Comparison of ENCODE assay signal across 1 cellular context in the genomic region with DNA sequence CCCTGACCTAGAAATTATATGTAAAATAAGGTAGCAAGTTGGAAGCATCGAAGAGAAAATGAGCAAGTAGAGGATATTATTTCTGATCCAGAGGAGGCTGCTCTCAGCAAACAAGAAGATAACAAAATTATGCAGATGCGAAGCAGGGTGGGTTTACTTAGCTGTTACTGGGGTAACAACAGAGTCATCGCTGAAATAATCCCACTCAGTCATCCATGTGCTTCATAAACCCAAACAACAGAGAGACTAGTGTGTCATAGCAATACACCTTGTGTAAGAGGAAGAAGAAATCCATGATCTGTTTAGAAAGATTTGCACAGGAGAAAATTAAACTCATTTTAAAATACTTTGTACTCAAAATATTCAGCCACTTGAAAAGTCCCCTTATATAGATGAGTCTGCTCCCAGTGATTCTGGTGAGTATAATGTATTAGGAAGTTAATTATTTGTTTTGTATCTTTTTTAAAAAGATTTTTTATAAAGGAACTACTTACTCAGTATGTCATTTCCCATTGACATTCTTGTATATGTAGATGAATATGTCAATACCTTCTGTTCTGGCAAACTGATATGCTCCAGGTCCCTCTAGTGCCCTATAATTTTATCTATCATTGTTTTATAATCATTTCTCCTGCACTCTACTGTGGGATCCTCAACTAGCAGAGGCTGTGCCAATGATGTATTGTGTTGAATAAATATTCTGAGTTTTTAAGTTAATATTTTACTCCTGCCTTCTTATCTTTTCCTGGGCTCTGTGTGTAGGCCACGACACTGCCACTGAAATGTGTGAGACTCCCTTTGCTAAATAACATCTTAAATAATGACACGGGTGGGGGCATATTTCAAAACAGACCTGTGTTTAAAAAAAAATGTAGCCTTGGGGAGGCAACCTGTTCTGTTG.
TF ChIP-seq lines count a peak whose summit lies in the region.

No MANE protein-coding gene starts in this region.

TF ChIP-seq in GM12878, 131 proteins besides CTCF, POLR2A, EP300 and RAD21:
- TF ChIP-seq RFX5 (IDR thresholded peaks at IDR 0.05; ENCODE audit: low read depth, low read length) = no peak
- TF ChIP-seq, protein P1, sequence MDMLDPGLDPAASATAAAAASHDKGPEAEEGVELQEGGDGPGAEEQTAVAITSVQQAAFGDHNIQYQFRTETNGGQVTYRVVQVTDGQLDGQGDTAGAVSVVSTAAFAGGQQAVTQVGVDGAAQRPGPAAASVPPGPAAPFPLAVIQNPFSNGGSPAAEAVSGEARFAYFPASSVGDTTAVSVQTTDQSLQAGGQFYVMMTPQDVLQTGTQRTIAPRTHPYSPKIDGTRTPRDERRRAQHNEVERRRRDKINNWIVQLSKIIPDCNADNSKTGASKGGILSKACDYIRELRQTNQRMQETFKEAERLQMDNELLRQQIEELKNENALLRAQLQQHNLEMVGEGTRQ (IDR thresholded peaks at IDR 0.05; ENCODE audit: borderline replicate concordance, low read depth, low read length) = no peak
- TF ChIP-seq, protein P2, sequence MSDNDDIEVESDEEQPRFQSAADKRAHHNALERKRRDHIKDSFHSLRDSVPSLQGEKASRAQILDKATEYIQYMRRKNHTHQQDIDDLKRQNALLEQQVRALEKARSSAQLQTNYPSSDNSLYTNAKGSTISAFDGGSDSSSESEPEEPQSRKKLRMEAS (IDR thresholded peaks at IDR 0.05; ENCODE audit: low read depth, low read length) = no peak
- TF ChIP-seq NR2C2 (IDR thresholded peaks at IDR 0.05; ENCODE audit: borderline replicate concordance, control insufficient read depth, insufficient read length, low read depth) = no peak
- no peak for TF ChIP-seq EZH2 (IDR thresholded peaks at IDR 0.05; ENCODE audit: borderline replicate concordance, control insufficient read depth, low read depth, low read length)
- no peak for TF ChIP-seq BRCA1 (IDR thresholded peaks at IDR 0.05; ENCODE audit: low read depth, low read length)
- TF ChIP-seq TCF7 (IDR thresholded peaks at IDR 0.05; ENCODE audit: borderline replicate concordance) = no peak
- TF ChIP-seq, protein P3, sequence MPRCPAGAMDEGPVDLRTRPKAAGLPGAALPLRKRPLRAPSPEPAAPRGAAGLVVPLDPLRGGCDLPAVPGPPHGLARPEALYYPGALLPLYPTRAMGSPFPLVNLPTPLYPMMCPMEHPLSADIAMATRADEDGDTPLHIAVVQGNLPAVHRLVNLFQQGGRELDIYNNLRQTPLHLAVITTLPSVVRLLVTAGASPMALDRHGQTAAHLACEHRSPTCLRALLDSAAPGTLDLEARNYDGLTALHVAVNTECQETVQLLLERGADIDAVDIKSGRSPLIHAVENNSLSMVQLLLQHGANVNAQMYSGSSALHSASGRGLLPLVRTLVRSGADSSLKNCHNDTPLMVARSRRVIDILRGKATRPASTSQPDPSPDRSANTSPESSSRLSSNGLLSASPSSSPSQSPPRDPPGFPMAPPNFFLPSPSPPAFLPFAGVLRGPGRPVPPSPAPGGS (IDR thresholded peaks at IDR 0.05; ENCODE audit: borderline replicate concordance, insufficient read depth, low read depth, low read length, poor library complexity, severe bottlenecking) = no peak
- no peak for TF ChIP-seq JUND (IDR thresholded peaks at IDR 0.05; ENCODE audit: low read depth, low read length)
- TF ChIP-seq ASH2L (IDR thresholded peaks at IDR 0.05; ENCODE audit: borderline replicate concordance, low read depth) = no peak
- no peak for TF ChIP-seq STAT3 (IDR thresholded peaks at IDR 0.05; ENCODE audit: low read depth, low read length)
- TF ChIP-seq SPI1 (IDR thresholded peaks at IDR 0.05; ENCODE audit: borderline replicate concordance, insufficient read depth, low read depth, low read length) = no peak
